Comparison of ENCODE assay signal across 10 cellular contexts in genomic region chr11:110435780-110436717, GRCh38.
A peak's percentile ranks its signal among the peaks of the same experiment; 100 is the strongest.
DNase-seq lines count a peak whose midpoint lies in the region; ATAC-seq, FAIRE-seq and TF ChIP-seq lines count a peak whose summit lies in the region.
"Had no signal": no experiment of that assay in that cellular context is flagged by ENCODE, and none has a peak within 500 bp of the region (broad histone marks: within the 10 kb centered on the region; RNA-seq: fewer than 3 reads in every experiment).

No MANE protein-coding gene starts in this region.

- ATAC-seq in HG02943 (IDR thresholded peaks at IDR 0.05; ENCODE audit: low read depth, unreplicated experiment), result peak; percentile 54
- ATAC-seq in HG03025 (IDR thresholded peaks at IDR 0.05; ENCODE audit: low FRiP score, unreplicated experiment), result no peak
- ATAC-seq: activated CD8-positive, alpha-beta T cell treated with anti-CD3 and anti-CD28 coated beads, Interleukin-2, amount 10 ng/mL, durations not matched to agents 7 days and 5 days had no signal

- peak; percentile 87 for FAIRE-seq in GM19239 (lab: Jason Lieb, UNC)
- no peak for FAIRE-seq in D721Med (lab: Jason Lieb, UNC)

- no peak overlapping the region for H3K4me3 ChIP-seq in skeletal muscle cell (ENCODE audit: low read depth, low read length)
- H3K4me3 ChIP-seq: heart right ventricle had no signal

- TF ChIP-seq CTCF in D721Med (IDR thresholded peaks at IDR 0.05; ENCODE audit: insufficient read depth, missing control alignments), result no peak

- DNase-seq in GM19239 (ENCODE audit: insufficient read length, low spot score) (no peak), astrocyte of the hippocampus (ENCODE audit: low read depth, low spot score) (peak; percentile 6), skeletal muscle cell (ENCODE audit: low read depth) (peak; percentile 22), NCI-H1105 treated with DMSO at 0.1 percent for 48 hours (lab: John Stamatoyannopoulos, UW) (no peak), D721Med (ENCODE audit: insufficient read length, low spot score) (no peak), SKM-1 (lab: John Stamatoyannopoulos, UW; ENCODE audit: unreplicated experiment) (no peak)
- DNase-seq: heart right ventricle had no signal

Comparison
In these comparisons a context has a peak if more than half of its experiments do, and no peak if none do; other contexts are left out.
1. DNase-seq: peak in astrocyte of the hippocampus (single experiment) and skeletal muscle cell (single experiment); none in GM19239 (single experiment), NCI-H1105 treated with DMSO at 0.1 percent for 48 hours (single experiment), D721Med (single experiment) and SKM-1 (single experiment).